ENCODE assay signal across 17 cellular contexts in the genomic region with DNA sequence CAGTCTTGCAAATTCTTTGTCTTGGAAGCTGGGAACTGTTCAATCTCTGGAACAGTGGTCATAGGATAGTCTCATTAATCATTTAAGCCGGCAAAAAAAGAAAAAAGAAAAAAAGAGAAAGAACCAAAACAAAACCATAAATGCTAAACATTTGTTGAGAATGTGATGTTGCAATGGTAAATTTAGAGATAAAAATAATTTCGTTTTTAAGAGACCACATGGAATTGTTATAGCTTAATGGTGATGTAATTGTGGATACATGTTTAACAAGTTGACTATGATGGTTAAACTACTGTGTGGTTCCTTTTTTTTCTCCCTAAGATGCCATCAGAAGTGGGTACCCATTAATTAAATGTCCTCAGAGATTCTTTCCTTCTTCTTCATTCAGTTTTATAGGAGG.
DNase-seq lines count a peak whose midpoint lies in the region; ATAC-seq and TF ChIP-seq lines count a peak whose summit lies in the region.
"Had no signal": no experiment of that assay in that cellular context is flagged by ENCODE, and none has a peak within 500 bp of the region (broad histone marks: within the 10 kb centered on the region; RNA-seq: fewer than 3 reads in every experiment).

No MANE protein-coding gene starts in this region.

- peak overlapping the region; percentile 50 for H3K27ac ChIP-seq in left ventricle myocardium inferior (replicated peaks)
- H3K27ac ChIP-seq in heart right ventricle, result no peak overlapping the region

- intact Hi-C loops in left ventricle myocardium inferior (cut with micrococcal nuclease) (no loop called here), heart right ventricle (cut with DNase I) (no loop called here)

- H3K4me3 Mint-ChIP-seq in glutamatergic neuron (ENCODE audit: unreplicated experiment), result peak overlapping the region; percentile 16
- H3K4me3 Mint-ChIP-seq: CD14-positive monocyte had no signal

- H3K4me1 ChIP-seq in left ventricle myocardium inferior (peaks cover 17% of the 10 kb centered on the region), heart right ventricle (peaks cover 0 to 20% (median 5%) of the 10 kb centered on the region in 9 donors)
- H3K4me1 ChIP-seq: Caco-2 had no signal

- 79% methylated on average over 2 of the region's 2 CpGs for WGBS in heart right ventricle, 2 donors

- peaks cover 4% of the 10 kb centered on the region for H3K9me3 Mint-ChIP-seq in glutamatergic neuron (ENCODE audit: unreplicated experiment)

- no peak for ATAC-seq in heart right ventricle
- ATAC-seq: HCT116 had no signal

- H3K4me1 Mint-ChIP-seq in glutamatergic neuron (ENCODE audit: low read depth, unreplicated experiment), result peaks cover 8% of the 10 kb centered on the region
- H3K4me1 Mint-ChIP-seq: CD14-positive monocyte had no signal

- H3K27me3 Mint-ChIP-seq in glutamatergic neuron (ENCODE audit: unreplicated experiment), result peaks cover 6% of the 10 kb centered on the region

- peak overlapping the region; percentile 92 for H3K27ac Mint-ChIP-seq in glutamatergic neuron (ENCODE audit: unreplicated experiment)
- H3K27ac Mint-ChIP-seq: CD14-positive monocyte had no signal

- DNase-seq in left ventricle myocardium inferior (no peak), heart right ventricle (no peak), amniotic epithelial cell (ENCODE audit: low read depth) (peak; percentile 74), glutamatergic neuron (no peak), dedifferentiated amniotic fluid mesenchymal stem cell (ENCODE audit: extremely low spot score) (no peak), NCI-H1105 (lab: John Stamatoyannopoulos, UW) (no peak), erythroblast (lab: John Stamatoyannopoulos, UW) (no peak)
- DNase-seq in central memory CD4-positive, alpha-beta T cell, result no peak
- DNase-seq: Caco-2, DMS153, EL, KG1, NCI-H1048, NCI-H146, NCI-H2081 had no signal

- TF ChIP-seq CTCF in left ventricle myocardium inferior (IDR thresholded peaks at IDR 0.05; ENCODE audit: borderline replicate concordance) (no peak), heart right ventricle (IDR thresholded peaks at IDR 0.05) (no peak), glutamatergic neuron (IDR thresholded peaks at IDR 0.05; ENCODE audit: partially characterized antibody, unreplicated experiment) (no peak)

- H3K36me3 ChIP-seq in left ventricle myocardium inferior (peaks cover 31% of the 10 kb centered on the region), heart right ventricle (peaks cover 0 to 59% (median 11%) of the 10 kb centered on the region in 9 donors)

- H3K27me3 ChIP-seq in left ventricle myocardium inferior (ENCODE audit: low read depth) (no peaks in the 10 kb centered on the region), heart right ventricle (no peaks in the 10 kb centered on the region)

- no peak overlapping the region for H3K4me3 ChIP-seq in left ventricle myocardium inferior
- H3K4me3 ChIP-seq in heart right ventricle, result no peak overlapping the region

- H3K9me3 ChIP-seq in left ventricle myocardium inferior (replicated peaks), result no peaks in the 10 kb centered on the region
- peaks cover 0 to 5% (median 0%) of the 10 kb centered on the region in 11 donors for H3K9me3 ChIP-seq in heart right ventricle
- H3K9me3 ChIP-seq: Caco-2 had no signal

- no peak for TF ChIP-seq POLR2A in erythroblast (IDR thresholded peaks at IDR 0.05; ENCODE audit: low read length)

- peaks cover 5% of the 10 kb centered on the region for H3K36me3 Mint-ChIP-seq in glutamatergic neuron (ENCODE audit: unreplicated experiment)
